In genomic region chr1:2354511-2355407, GRCh38 we compare ENCODE assay signal across 33 cellular contexts. TPM values are rescaled to one million over a fixed set of nuclear protein-coding genes. Genes with fewer than 3 reads are reported as not detected.
A peak's percentile ranks its signal among the peaks of the same experiment; 100 is the strongest.
DNase-seq lines count a peak whose midpoint lies in the region; ATAC-seq and TF ChIP-seq lines count a peak whose summit lies in the region.
"Had no signal": no experiment of that assay in that cellular context is flagged by ENCODE, and none has a peak within 500 bp of the region (broad histone marks: within the 10 kb centered on the region; RNA-seq: fewer than 3 reads in every experiment).

No MANE protein-coding gene starts in this region.

- H2AFZ ChIP-seq in hepatocyte: no peak overlapping the region

- no peaks in the 10 kb centered on the region for H3K79me2 ChIP-seq in hepatocyte

- H3K27me3 ChIP-seq in BE2C (no peaks in the 10 kb centered on the region), hepatocyte (no peaks in the 10 kb centered on the region), HAP-1 (ENCODE audit: low read depth) (no peaks in the 10 kb centered on the region)
- H3K27me3 ChIP-seq: colonic mucosa, Peyer's patch, right lobe of liver, stomach, thyroid gland, vagina had no signal

- WGBS in hepatocyte (ENCODE audit: low lambda C conversion rate, missing lambda C conversion rate): 75% methylated on average over 39 of the region's 40 CpGs

- no peaks in the 10 kb centered on the region for H4K20me1 ChIP-seq in hepatocyte (ENCODE audit: insufficient read depth, poor library complexity, severe bottlenecking)

- no peaks in the 10 kb centered on the region for H3K36me3 ChIP-seq in BE2C
- no peaks in the 10 kb centered on the region for H3K36me3 ChIP-seq in hepatocyte (replicated peaks; ENCODE audit: insufficient read depth, low read depth)
- no peaks in the 10 kb centered on the region for H3K36me3 ChIP-seq in HAP-1 (replicated peaks)
- H3K36me3 ChIP-seq: colonic mucosa, Peyer's patch, right lobe of liver, SJCRH30, thyroid gland, vagina had no signal

- no peak for ATAC-seq in HG03159 (IDR thresholded peaks at IDR 0.05; ENCODE audit: unreplicated experiment)
- ATAC-seq: activated CD4-positive, alpha-beta T cell treated with anti-CD3 and anti-CD28 coated beads for 36 hours; mucosa of descending colon; right lobe of liver had no signal

- peak overlapping the region; percentile 61 for H3K27ac ChIP-seq in hepatocyte
- H3K27ac ChIP-seq: C4-2B, colonic mucosa, Peyer's patch, right lobe of liver, SJCRH30, stomach, thyroid gland, vagina, VCaP had no signal

- intact Hi-C loops in posterior vena cava (cut with DNase I): no loop called here

- no peaks in the 10 kb centered on the region for H3K9me2 ChIP-seq in hepatocyte (replicated peaks; ENCODE audit: insufficient read depth)

- peak overlapping the region; percentile 29 for H3K4me2 ChIP-seq in hepatocyte

- TF ChIP-seq EP300 in Ishikawa (IDR thresholded peaks at IDR 0.05; ENCODE audit: borderline replicate concordance): no peak

- H3K4me3 ChIP-seq in BE2C (ENCODE audit: low read depth, low read length) (no peak overlapping the region), hepatocyte (no peak overlapping the region), HAP-1 (no peak overlapping the region)
- H3K4me3 ChIP-seq: colonic mucosa, lung, mucosa of descending colon, Peyer's patch, right lobe of liver, SJCRH30, stomach, thyroid gland, vagina had no signal

- H3K9me3 ChIP-seq in BE2C: no peaks in the 10 kb centered on the region
- H3K9me3 ChIP-seq in hepatocyte (ENCODE audit: low read depth): no peaks in the 10 kb centered on the region
- no peaks in the 10 kb centered on the region for H3K9me3 ChIP-seq in HAP-1
- H3K9me3 ChIP-seq: Caco-2, colonic mucosa, mucosa of descending colon, Peyer's patch, right lobe of liver, SJCRH30, stomach, thyroid gland, vagina had no signal

- DNase-seq in BE2C (peak; percentile 1), hepatocyte (ENCODE audit: low spot score) (peak; percentile 31), posterior vena cava (ENCODE audit: low spot score) (peak; percentile 59), anterior cingulate cortex (lab: John Stamatoyannopoulos, UW) (no peak), iPS-NIHi11 (ENCODE audit: low spot score) (no peak), HAP-1 (ENCODE audit: low spot score in 2 of 2) (no peak)
- DNase-seq: ACHN; activated CD4-positive, alpha-beta T cell treated with anti-CD3 and anti-CD28 coated beads for 36 hours; amygdala; Caco-2; colonic mucosa; effector CD4-positive, alpha-beta T cell; HFFc6; KG1; NCI-H1105; NCI-H187; NCI-H446 treated with DMSO at 0.1 percent for 48 hours; NCI-H774; Peyer's patch; stimulated activated CD4-positive, alpha-beta T cell treated with anti-CD3 and anti-CD28 coated beads, Interleukin-12 subunit alpha, Interleukin-12 subunit beta, amount 100 ng/mL, for 4 hours; stimulated activated CD4-positive, alpha-beta T cell treated with anti-CD3 and anti-CD28 coated beads, Interleukin-2, amount 100 ng/mL, for 48 hours; stomach; T-helper 9 cell; thyroid gland had no signal

- H3K4me1 ChIP-seq in BE2C (no peaks in the 10 kb centered on the region), hepatocyte (ENCODE audit: insufficient read depth) (no peaks in the 10 kb centered on the region), HAP-1 (no peaks in the 10 kb centered on the region)
- H3K4me1 ChIP-seq: Caco-2, colonic mucosa, Peyer's patch, right lobe of liver, thyroid gland, vagina had no signal

- in situ Hi-C loops in HAP-1 (cut with MboI; ENCODE audit: low sequenced_read_pairs): no loop called here

- no peak for TF ChIP-seq RAD21 in Ishikawa (IDR thresholded peaks at IDR 0.05; ENCODE audit: low read depth)

- TF ChIP-seq CTCF in BE2C (IDR thresholded peaks at IDR 0.05; ENCODE audit: low read depth, low read length) (no peak), hepatocyte (IDR thresholded peaks at IDR 0.05; ENCODE audit: poor library complexity) (no peak)

TF ChIP-seq in Ishikawa, 13 proteins besides CTCF, POLR2A, EP300 and RAD21:
- TF ChIP-seq USF1 (IDR thresholded peaks at IDR 0.05) (no peak), TEAD4 (IDR thresholded peaks at IDR 0.05) (0 out of 2 replicates have a peak, but pooled peaks have one; percentile 4), TCF12 (IDR thresholded peaks at IDR 0.05; ENCODE audit: low read depth) (no peak), EGR1 (IDR thresholded peaks at IDR 0.05) (no peak), MAX (IDR thresholded peaks at IDR 0.05) (no peak)

RNA-seq across cellular contexts. Expression of gene MORN1, which starts 36.6 kb away (rescaled TPM):
- 4.4 TPM for polyA plus RNA-seq in BE2C (2012; ENCODE audit: insufficient read depth, insufficient read length, low read depth)
- total RNA-seq in hepatocyte (4.0 and 9.4 TPM in 2 replicates), posterior vena cava (1 to 10 TPM; 3.8 to 5.5 TPM)
- 4.5 and 7.8 TPM in 2 replicates for polyA plus RNA-seq in hepatocyte

RNA-seq across cellular contexts. Expression of gene RER1, which starts 36.9 kb away (rescaled TPM):
- 113 TPM for polyA plus RNA-seq in BE2C (2012; ENCODE audit: insufficient read depth, insufficient read length, low read depth)
- 89.5 and 123 TPM in 2 replicates for total RNA-seq in hepatocyte
- 227 and 237 TPM in 2 replicates for polyA plus RNA-seq in hepatocyte
- total RNA-seq in posterior vena cava: 100 to 1,000 TPM in 1 of 2 donors, 10 to 100 TPM in 1; 93.7 to 101 TPM

RNA-seq across cellular contexts. Expression of gene PEX10, which starts 57.6 kb away (rescaled TPM):
- 21.7 TPM for polyA plus RNA-seq in BE2C (2012; ENCODE audit: insufficient read depth, insufficient read length, low read depth)
- 25.5 and 31.6 TPM in 2 replicates for total RNA-seq in hepatocyte
- 24.7 and 25.9 TPM in 2 replicates for polyA plus RNA-seq in hepatocyte
- total RNA-seq in posterior vena cava: 10 to 100 TPM; 10.9 to 13.1 TPM

Comparison
In these comparisons a context has a peak if more than half of its experiments do, and no peak if none do; other contexts are left out.
1. DNase-seq: peak in BE2C (single experiment), hepatocyte (single experiment) and posterior vena cava (single experiment); none in anterior cingulate cortex (0 of 58), iPS-NIHi11 (single experiment) and HAP-1 (0 of 2).